Comparison of ENCODE assay signal across 29 cellular contexts in genomic region chr3:182384182-182384581, GRCh38.
A peak's percentile ranks its signal among the peaks of the same experiment; 100 is the strongest.
DNase-seq lines count a peak whose midpoint lies in the region; ATAC-seq, FAIRE-seq and TF ChIP-seq lines count a peak whose summit lies in the region.
"Had no signal": no experiment of that assay in that cellular context is flagged by ENCODE, and none has a peak within 500 bp of the region (broad histone marks: within the 10 kb centered on the region; RNA-seq: fewer than 3 reads in every experiment).

No MANE protein-coding gene starts in this region.

- no TSS peak for BruUV-seq in HepG2 (replicated peaks; lab: Mats Ljungman, UMichigan)

- ATAC-seq in HepG2 (no peak), HG02763 (IDR thresholded peaks at IDR 0.05; ENCODE audit: unreplicated experiment) (no peak)
- ATAC-seq: GM23338, heart right ventricle, sciatic nerve, T-cell had no signal

- peaks cover 25% of the 10 kb centered on the region for H3F3A ChIP-seq in MM.1S (ENCODE audit: insufficient read depth, low read length)

- H3K4me3 ChIP-seq in MM.1S (ENCODE audit: low read length): no peak overlapping the region
- no peak overlapping the region for H3K4me3 ChIP-seq in astrocyte of the spinal cord (ENCODE audit: low read depth, low read length)
- H3K4me3 ChIP-seq in HepG2 (replicated peaks in 1 of 3; ENCODE audit: insufficient read depth in 1 of 3, low read depth in 2 of 3, low read length in 3 of 3): no peak overlapping the region
- H3K4me3 ChIP-seq: GM23338, heart right ventricle, left ventricle myocardium inferior, SJSA1, thoracic aorta, vagina had no signal

- intact Hi-C loops in HepG2 (cut with micrococcal nuclease; ENCODE audit: unreplicated experiment): no loop called here

- H3K27me3 ChIP-seq in MM.1S (replicated peaks; ENCODE audit: insufficient read depth, low read length): no peaks in the 10 kb centered on the region
- no peaks in the 10 kb centered on the region for H3K27me3 ChIP-seq in HepG2 (ENCODE audit: control insufficient read depth in 1 of 2, insufficient read depth in 2 of 2, low read length in 2 of 2)
- H3K27me3 ChIP-seq: heart right ventricle, SJSA1, vagina had no signal

- TF ChIP-seq CTCF in MM.1S (IDR thresholded peaks at IDR 0.05; ENCODE audit: low read length): no peak
- TF ChIP-seq CTCF in astrocyte of the spinal cord (IDR thresholded peaks at IDR 0.05; ENCODE audit: low read depth, low read length): no peak
- TF ChIP-seq CTCF in HepG2 (CRISPR knock-in tag; IDR thresholded peaks at IDR 0.05): no peak

- TF ChIP-seq EP300 in HepG2 (IDR thresholded peaks at IDR 0.05; ENCODE audit: low read depth in 2 of 2, low read length in 2 of 2) (no peak), HepG2 (CRISPR knock-in tag; IDR thresholded peaks at IDR 0.05; ENCODE audit: borderline replicate concordance) (no peak)

- H3K4me2 ChIP-seq in MM.1S (ENCODE audit: low read depth, low read length) (peak overlapping the region; percentile 4; the same call in 1 of the 2 replicates), HepG2 (ENCODE audit: low read depth, low read length) (no peak overlapping the region)
- H3K4me2 ChIP-seq: GM23338 had no signal

- TF ChIP-seq RAD21 in HepG2 (CRISPR knock-in tag; IDR thresholded peaks at IDR 0.05): no peak

- H3K79me2 ChIP-seq in MM.1S (ENCODE audit: low read length) (no peaks in the 10 kb centered on the region), HepG2 (ENCODE audit: insufficient read depth, low read length) (no peaks in the 10 kb centered on the region)

- H3K27ac ChIP-seq in MM.1S (ENCODE audit: low read length) (peak overlapping the region; percentile 11; the same call in 1 of the 2 replicates), HepG2 (ENCODE audit: extremely low read length, insufficient read depth, low read length) (no peak overlapping the region)
- H3K27ac ChIP-seq: epithelial cell of prostate, heart right ventricle, left ventricle myocardium inferior, SJSA1, thoracic aorta, vagina had no signal

- H3K36me3 ChIP-seq in MM.1S (replicated peaks; ENCODE audit: insufficient read depth, low read length): no peaks in the 10 kb centered on the region
- H3K36me3 ChIP-seq in HepG2 (replicated peaks in 1 of 2; ENCODE audit: control insufficient read depth in 1 of 2, insufficient read depth in 2 of 2, low read length in 2 of 2): no peaks in the 10 kb centered on the region
- H3K36me3 ChIP-seq: heart right ventricle, left ventricle myocardium inferior, SJSA1, thoracic aorta, vagina had no signal

- 4% methylated on average over 5 of the region's 5 CpGs for WGBS in HepG2 (ENCODE audit: low lambda C conversion rate)

- H3K4me1 ChIP-seq in MM.1S (ENCODE audit: low read length) (peaks cover 52% of the 10 kb centered on the region), HepG2 (ENCODE audit: insufficient read depth, low read length) (no peaks in the 10 kb centered on the region)
- H3K4me1 ChIP-seq: heart right ventricle, left ventricle myocardium inferior, vagina had no signal

- DNase-seq in Daoy (ENCODE audit: low read depth): peak; percentile 54
- no peak for DNase-seq in MM.1S
- peak; percentile 63 for DNase-seq in astrocyte of the spinal cord (ENCODE audit: low read depth, low spot score)
- DNase-seq in kidney tubule cell (ENCODE audit: low spot score): peak; percentile 14
- DNase-seq in HepG2 (ENCODE audit: low spot score): no peak
- no peak for DNase-seq in hepatic stellate cell (ENCODE audit: low spot score)
- DNase-seq in globus pallidus (ENCODE audit: low spot score): no peak
- DNase-seq: activated CD4-positive, alpha-beta T cell treated with anti-CD3 and anti-CD28 coated beads, Interleukin-2, amount 50 U/mL, for 4 hours; activated CD4-positive, CD25-positive, alpha-beta regulatory T cell; activated naive CD4-positive, alpha-beta T cell treated with anti-CD3 and anti-CD28 coated beads for 36 hours; CD4-positive, alpha-beta memory T cell; effector CD4-positive, alpha-beta T cell; heart right ventricle; HFFc6; IMR-90; left ventricle myocardium inferior; mesendoderm; naive B cell; NCI-H1694; NCI-H526 treated with DMSO at 0.1 percent for 48 hours; stimulated activated naive CD4-positive, alpha-beta T cell treated with Interleukin-2 at 50 U/mL for 16 hours; T-cell had no signal

- no peak for FAIRE-seq in HepG2 (lab: Jason Lieb, UNC)

- CTCF ChIA-PET in HepG2 (lab: Yijun Ruan, JAX; ENCODE audit: low intra/inter-chr PET ratio, low total read pairs): no interaction called here

- POLR2A ChIA-PET in HepG2 (lab: Yijun Ruan, JAX): no interaction called here

- H3K9me2 ChIP-seq in MM.1S (replicated peaks; ENCODE audit: insufficient read depth, low read length): no peaks in the 10 kb centered on the region

- no peak for TF ChIP-seq POLR2A in HepG2 (IDR thresholded peaks at IDR 0.05; ENCODE audit: insufficient read depth in 1 of 2, low read depth in 2 of 2, low read length in 2 of 2)

- H3K9ac ChIP-seq in MM.1S (ENCODE audit: low read length) (no peak overlapping the region), HepG2 (ENCODE audit: insufficient read depth, low read depth, low read length) (no peak overlapping the region)

- H3K9me3 ChIP-seq in MM.1S (replicated peaks; ENCODE audit: insufficient read depth, low read length) (no peaks in the 10 kb centered on the region), HepG2 (ENCODE audit: low read length) (no peaks in the 10 kb centered on the region)
- H3K9me3 ChIP-seq: heart right ventricle, left ventricle myocardium inferior, SJSA1, thoracic aorta, vagina had no signal

- H4K20me1 ChIP-seq in MM.1S (ENCODE audit: insufficient read depth, low read length): no peaks in the 10 kb centered on the region
- H4K20me1 ChIP-seq in HepG2 (ENCODE audit: insufficient read depth, low read length): no peaks in the 10 kb centered on the region

- in situ Hi-C loops in astrocyte of the spinal cord (cut with HindIII; ENCODE audit: low sequenced_read_pairs): no loop called here
- in situ Hi-C loops in HepG2 (cut with HindIII; ENCODE audit: extremely low pct_ligation_motif_present, low pct_unique_long_range_greater_than_20kb): no loop called here

- no peak overlapping the region for H2AFZ ChIP-seq in MM.1S (ENCODE audit: low read length)
- no peak overlapping the region for H2AFZ ChIP-seq in HepG2 (ENCODE audit: low read length)
- H2AFZ ChIP-seq: GM23338 had no signal

TF ChIP-seq in HepG2, 621 proteins besides CTCF, POLR2A, EP300 and RAD21:
- no peak for TF ChIP-seq ZNF12 (CRISPR knock-in tag; IDR thresholded peaks at IDR 0.05)
- no peak for TF ChIP-seq GABPA (IDR thresholded peaks at IDR 0.05; ENCODE audit: low read depth, low read length)
- no peak for TF ChIP-seq GABPA (CRISPR knock-in tag; IDR thresholded peaks at IDR 0.05; ENCODE audit: low read depth)

Comparison
In these comparisons a context has a peak if more than half of its experiments do, and no peak if none do; other contexts are left out.
1. DNase-seq: peak in Daoy (single experiment), astrocyte of the spinal cord (single experiment) and kidney tubule cell (single experiment); none in MM.1S (single experiment), HepG2 (single experiment), hepatic stellate cell (single experiment) and globus pallidus (single experiment).